ENCODE assay signal across 8 cellular contexts in the genomic region with DNA sequence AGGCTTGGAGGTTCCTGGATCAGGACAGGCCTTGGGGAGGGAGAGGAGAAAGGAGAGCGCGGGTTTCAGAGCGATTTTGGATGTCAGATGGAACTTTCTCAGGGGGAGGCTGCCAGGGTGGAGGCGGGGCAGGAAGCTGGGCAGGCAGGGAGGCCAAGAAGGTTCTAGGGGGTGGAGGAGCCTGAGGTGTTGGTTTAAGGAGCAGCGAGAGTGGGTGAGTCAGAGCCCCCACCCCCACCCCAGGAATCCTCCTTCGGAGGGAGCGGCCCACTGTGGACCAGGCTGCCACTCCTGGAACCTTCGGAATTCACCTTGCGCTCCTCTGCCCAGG. TPM values are rescaled to one million over a fixed set of nuclear protein-coding genes. Genes with fewer than 3 reads are reported as not detected.
DNase-seq lines count a peak whose midpoint lies in the region; ATAC-seq and TF ChIP-seq lines count a peak whose summit lies in the region.

No MANE protein-coding gene starts in this region.

- no peaks in the 10 kb centered on the region for H3K36me3 Mint-ChIP-seq in activated CD4-positive, alpha-beta T cell treated with anti-CD3 and anti-CD28 coated beads for 36 hours (ENCODE audit: low read depth)
- no peaks in the 10 kb centered on the region for H3K36me3 Mint-ChIP-seq in activated naive CD4-positive, alpha-beta T cell treated with anti-CD3 and anti-CD28 coated beads, Interleukin-2, amount 50 U/mL, for 72 hours

- TF ChIP-seq CTCF in retinal pigment epithelial cell (conservative IDR thresholded peaks at IDR 0.05; ENCODE audit: low read depth, low read length), result no peak

- peak; percentile 69 for ATAC-seq in activated CD4-positive, alpha-beta T cell treated with anti-CD3 and anti-CD28 coated beads for 36 hours
- ATAC-seq in activated naive CD4-positive, alpha-beta T cell treated with anti-CD3 and anti-CD28 coated beads, Interleukin-2, amount 50 U/mL, for 72 hours, result peak; percentile 60 to 77
- ATAC-seq in left ventricle myocardium superior, result peak; percentile 79
- no peak for ATAC-seq in HG03457 (IDR thresholded peaks at IDR 0.05; ENCODE audit: unreplicated experiment)
- ATAC-seq in HG02852 (IDR thresholded peaks at IDR 0.05; ENCODE audit: unreplicated experiment), result no peak

- peak overlapping the region; percentile 78 for H3K4me3 Mint-ChIP-seq in activated CD4-positive, alpha-beta T cell treated with anti-CD3 and anti-CD28 coated beads for 36 hours

- peak overlapping the region; percentile 75 for H3K27ac Mint-ChIP-seq in activated CD4-positive, alpha-beta T cell treated with anti-CD3 and anti-CD28 coated beads for 36 hours
- peak overlapping the region in 1 of 2 donors; percentile 68 for H3K27ac Mint-ChIP-seq in activated naive CD4-positive, alpha-beta T cell treated with anti-CD3 and anti-CD28 coated beads, Interleukin-2, amount 50 U/mL, for 72 hours

- peak; percentile 64 for DNase-seq in activated CD4-positive, alpha-beta T cell treated with anti-CD3 and anti-CD28 coated beads for 36 hours
- no peak for DNase-seq in activated CD4-positive, alpha-beta T cell treated with anti-CD3 and anti-CD28 coated beads for 1 hour
- no peak for DNase-seq in activated naive CD4-positive, alpha-beta T cell treated with anti-CD3 and anti-CD28 coated beads, Interleukin-2, amount 50 U/mL, for 72 hours (ENCODE audit: low spot score in 2 of 2)
- peak; percentile 66 for DNase-seq in left ventricle myocardium superior
- DNase-seq in retinal pigment epithelial cell (ENCODE audit: low read depth), result no peak
- DNase-seq in NCI-H1092 (lab: John Stamatoyannopoulos, UW), result no peak

- peak overlapping the region; percentile 38 for H3K4me3 ChIP-seq in retinal pigment epithelial cell (ENCODE audit: low read length)

- intact Hi-C loops in activated CD4-positive, alpha-beta T cell treated with anti-CD3 and anti-CD28 coated beads for 36 hours (cut with DNase I, micrococcal nuclease), result loop anchor here in 1 of 2 experiments (1.0 kb wide), 1 partner anchor 14 kb away; no protein-coding TSS in a partner anchor
- intact Hi-C loops in left ventricle myocardium superior (cut with micrococcal nuclease), result no loop called here

- H3K27me3 Mint-ChIP-seq in activated CD4-positive, alpha-beta T cell treated with anti-CD3 and anti-CD28 coated beads for 36 hours, result peaks cover 21% of the 10 kb centered on the region

- no peaks in the 10 kb centered on the region for H3K9me3 Mint-ChIP-seq in activated CD4-positive, alpha-beta T cell treated with anti-CD3 and anti-CD28 coated beads for 36 hours (ENCODE audit: low read depth)
- H3K9me3 Mint-ChIP-seq in activated naive CD4-positive, alpha-beta T cell treated with anti-CD3 and anti-CD28 coated beads, Interleukin-2, amount 50 U/mL, for 72 hours, result no peaks in the 10 kb centered on the region

- CTCF ChIA-PET in activated CD4-positive, alpha-beta T cell treated with anti-CD3 and anti-CD28 coated beads for 36 hours (lab: Charles Lee), result interaction anchor here (0.6 to 0.8 kb wide), 2 partner anchors 72 to 84 kb away, joined by 3 read pairs; no protein-coding TSS in a partner anchor

- POLR2A ChIA-PET in activated CD4-positive, alpha-beta T cell treated with anti-CD3 and anti-CD28 coated beads for 36 hours (lab: Charles Lee), result no interaction called here

- H3K4me1 Mint-ChIP-seq in activated CD4-positive, alpha-beta T cell treated with anti-CD3 and anti-CD28 coated beads for 36 hours, result peaks cover 22% of the 10 kb centered on the region

RNA-seq across cellular contexts. Expression of a gene that starts 15.9 kb away (rescaled TPM):
- 100 to 1,000 TPM; 317 to 374 TPM for total RNA-seq in activated CD4-positive, alpha-beta T cell treated with anti-CD3 and anti-CD28 coated beads for 36 hours
- 100 to 1,000 TPM; 324 to 421 TPM for total RNA-seq in activated naive CD4-positive, alpha-beta T cell treated with anti-CD3 and anti-CD28 coated beads, Interleukin-2, amount 50 U/mL, for 72 hours
- total RNA-seq in left ventricle myocardium superior, result 169 TPM

RNA-seq across cellular contexts. Expression of a gene that starts 16.2 kb away (rescaled TPM):
- 1 to 10 TPM; 1.6 to 2.5 TPM for total RNA-seq in activated CD4-positive, alpha-beta T cell treated with anti-CD3 and anti-CD28 coated beads for 36 hours
- 1 to 10 TPM; 1.1 to 2.0 TPM for total RNA-seq in activated naive CD4-positive, alpha-beta T cell treated with anti-CD3 and anti-CD28 coated beads, Interleukin-2, amount 50 U/mL, for 72 hours
- total RNA-seq in left ventricle myocardium superior, result 51.5 TPM

RNA-seq across cellular contexts. Expression of a gene that starts 49.1 kb away (rescaled TPM):
- total RNA-seq in activated CD4-positive, alpha-beta T cell treated with anti-CD3 and anti-CD28 coated beads for 36 hours, result 100 to 1,000 TPM; 150 to 178 TPM
- 100 to 1,000 TPM; 120 TPM for total RNA-seq in activated naive CD4-positive, alpha-beta T cell treated with anti-CD3 and anti-CD28 coated beads, Interleukin-2, amount 50 U/mL, for 72 hours
- 1,300 TPM for total RNA-seq in left ventricle myocardium superior

Comparison
In these comparisons a context has a peak if more than half of its experiments do, and no peak if none do; other contexts are left out.
1. DNase-seq: peak in activated CD4-positive, alpha-beta T cell treated with anti-CD3 and anti-CD28 coated beads for 36 hours (single experiment) and left ventricle myocardium superior (single experiment); none in activated CD4-positive, alpha-beta T cell treated with anti-CD3 and anti-CD28 coated beads for 1 hour (single experiment), activated naive CD4-positive, alpha-beta T cell treated with anti-CD3 and anti-CD28 coated beads, Interleukin-2, amount 50 U/mL, for 72 hours (0 of 2), retinal pigment epithelial cell (single experiment) and NCI-H1092 (single experiment).
2. ATAC-seq: peak in activated CD4-positive, alpha-beta T cell treated with anti-CD3 and anti-CD28 coated beads for 36 hours (single experiment), activated naive CD4-positive, alpha-beta T cell treated with anti-CD3 and anti-CD28 coated beads, Interleukin-2, amount 50 U/mL, for 72 hours (2 of 2) and left ventricle myocardium superior (single experiment); none in HG03457 (single experiment) and HG02852 (single experiment).
3. RNA of a gene that starts 16.2 kb away (total RNA-seq): 51.5 TPM in left ventricle myocardium superior (single experiment); 1.6 to 2.5 TPM in activated CD4-positive, alpha-beta T cell treated with anti-CD3 and anti-CD28 coated beads for 36 hours and 1.1 to 2.0 TPM in activated naive CD4-positive, alpha-beta T cell treated with anti-CD3 and anti-CD28 coated beads, Interleukin-2, amount 50 U/mL, for 72 hours; every median in the first group is over 10 times any median in the second.